8 cellular contexts compared by ENCODE assay signal in genomic region chr20:30630761-30631160, GRCh38.
"Had no signal": no experiment of that assay in that cellular context is flagged by ENCODE, and none has a peak within 500 bp of the region (broad histone marks: within the 10 kb centered on the region; RNA-seq: fewer than 3 reads in every experiment).

No MANE protein-coding gene starts in this region.

- ATAC-seq: GM12878 had no signal

- H3K4me3 ChIP-seq: GM12878 had no signal

- DNase-seq: GDM1, GF-D8 had no signal

- FAIRE-seq: G401.6, GM12878, GM12891, GM12892, GM18507, GM19239 had no signal
